ENCODE assay signal across 26 cellular contexts in the genomic region with DNA sequence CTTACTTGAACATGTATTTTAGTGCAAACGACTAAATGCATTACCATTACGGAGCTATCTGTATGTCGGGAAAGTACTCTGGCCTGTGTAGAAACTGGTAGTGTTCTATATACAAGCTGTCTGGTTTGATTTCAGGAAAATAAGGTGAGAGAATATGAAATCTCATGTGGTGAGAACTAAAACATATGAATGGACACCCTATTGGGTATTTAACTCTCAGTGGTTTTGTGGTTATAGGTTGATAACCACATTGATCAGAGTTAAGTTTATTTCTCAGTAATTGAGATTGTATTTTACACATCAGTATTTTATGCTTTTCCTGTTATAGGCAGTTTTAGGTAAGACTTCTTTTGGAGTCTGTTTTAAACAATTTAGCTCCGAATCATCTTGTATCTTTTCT. TPM values are rescaled to one million over a fixed set of nuclear protein-coding genes. Genes with fewer than 3 reads are reported as not detected.
DNase-seq lines count a peak whose midpoint lies in the region; ATAC-seq and TF ChIP-seq lines count a peak whose summit lies in the region.
"Had no signal": no experiment of that assay in that cellular context is flagged by ENCODE, and none has a peak within 500 bp of the region (broad histone marks: within the 10 kb centered on the region; RNA-seq: fewer than 3 reads in every experiment).

No MANE protein-coding gene starts in this region.

- H3K4me3 Mint-ChIP-seq in HFFc6 = no peak overlapping the region
- H3K4me3 Mint-ChIP-seq: activated CD4-positive, alpha-beta T cell treated with anti-CD3 and anti-CD28 coated beads, Interleukin-2, amount 10 ng/mL, durations not matched to agents 7 days and 5 days; activated naive CD8-positive, alpha-beta T cell treated with anti-CD3 and anti-CD28 coated beads, Interleukin-2, amount 10 ng/mL, durations not matched to agents 7 days and 5 days; activated T-helper 17 cell treated with anti-CD3 and anti-CD28 coated beads, Interleukin-2, amount 50 U/mL, for 72 hours; CD8-positive, alpha-beta T cell; immature natural killer cell; naive thymus-derived CD4-positive, alpha-beta T cell; stimulated activated naive CD8-positive, alpha-beta T cell treated with anti-CD3 and anti-CD28 coated beads, Interleukin-15, Interleukin-2, amounts not matched to agents 100 ng/mL and 50 ng/mL, for 24 hours had no signal

- no peaks in the 10 kb centered on the region for H3K27me3 Mint-ChIP-seq in HFFc6 (ENCODE audit: insufficient read depth)
- H3K27me3 Mint-ChIP-seq: activated CD4-positive, alpha-beta T cell treated with anti-CD3 and anti-CD28 coated beads, Interleukin-2, amount 10 ng/mL, durations not matched to agents 7 days and 5 days; activated naive CD8-positive, alpha-beta T cell treated with anti-CD3 and anti-CD28 coated beads, Interleukin-2, amount 10 ng/mL, durations not matched to agents 7 days and 5 days; activated T-helper 17 cell treated with anti-CD3 and anti-CD28 coated beads, Interleukin-2, amount 50 U/mL, for 72 hours; stimulated activated naive CD8-positive, alpha-beta T cell treated with anti-CD3 and anti-CD28 coated beads, Interleukin-15, Interleukin-2, amounts not matched to agents 100 ng/mL and 50 ng/mL, for 24 hours had no signal

- DNase-seq in activated CD8-positive, alpha-beta memory T cell treated with anti-CD3 and anti-CD28 coated beads for 24 hours = no peak
- no peak for DNase-seq in HFFc6
- no peak for DNase-seq in effector CD8-positive, alpha-beta T cell (lab: John Stamatoyannopoulos, UW)
- DNase-seq: activated CD4-positive, alpha-beta T cell treated with anti-CD3 and anti-CD28 coated beads, Interleukin-2, amount 10 ng/mL, durations not matched to agents 7 days and 5 days; activated naive CD8-positive, alpha-beta T cell treated with anti-CD3 and anti-CD28 coated beads, Interleukin-2, amount 10 ng/mL, durations not matched to agents 7 days and 5 days; CD8-positive, alpha-beta T cell; cerebellar nuclear complex; immature natural killer cell; IMR-90; left lung; naive thymus-derived CD4-positive, alpha-beta T cell; NCI-H1105; NCI-H2029; NCI-H2227 treated with DMSO at 0.1 percent for 48 hours; NCI-H774; right cardiac atrium; thyroid gland; WERI-Rb-1 had no signal

- no peaks in the 10 kb centered on the region for H3K4me1 Mint-ChIP-seq in HFFc6 (ENCODE audit: low read depth)
- H3K4me1 Mint-ChIP-seq: activated CD4-positive, alpha-beta T cell treated with anti-CD3 and anti-CD28 coated beads, Interleukin-2, amount 10 ng/mL, durations not matched to agents 7 days and 5 days; activated naive CD8-positive, alpha-beta T cell treated with anti-CD3 and anti-CD28 coated beads, Interleukin-2, amount 10 ng/mL, durations not matched to agents 7 days and 5 days; activated T-helper 17 cell treated with anti-CD3 and anti-CD28 coated beads, Interleukin-2, amount 50 U/mL, for 72 hours; immature natural killer cell; naive thymus-derived CD4-positive, alpha-beta T cell had no signal

- H3K9me3 Mint-ChIP-seq in HFFc6 = peaks cover 21% of the 10 kb centered on the region
- H3K9me3 Mint-ChIP-seq: activated CD4-positive, alpha-beta T cell treated with anti-CD3 and anti-CD28 coated beads, Interleukin-2, amount 10 ng/mL, durations not matched to agents 7 days and 5 days; activated naive CD8-positive, alpha-beta T cell treated with anti-CD3 and anti-CD28 coated beads, Interleukin-2, amount 10 ng/mL, durations not matched to agents 7 days and 5 days; CD8-positive, alpha-beta T cell; stimulated activated naive CD8-positive, alpha-beta T cell treated with anti-CD3 and anti-CD28 coated beads, Interleukin-15, Interleukin-2, amounts not matched to agents 100 ng/mL and 50 ng/mL, for 24 hours had no signal

- no peaks in the 10 kb centered on the region; the same call in 1 of the 2 replicates for H3K36me3 Mint-ChIP-seq in HFFc6 (ENCODE audit: low read depth)
- H3K36me3 Mint-ChIP-seq: activated naive CD8-positive, alpha-beta T cell treated with anti-CD3 and anti-CD28 coated beads, Interleukin-2, amount 10 ng/mL, durations not matched to agents 7 days and 5 days; CD8-positive, alpha-beta T cell; immature natural killer cell; naive thymus-derived CD4-positive, alpha-beta T cell had no signal

- H3K27ac Mint-ChIP-seq in HFFc6 = no peak overlapping the region
- H3K27ac Mint-ChIP-seq: activated CD4-positive, alpha-beta T cell treated with anti-CD3 and anti-CD28 coated beads, Interleukin-2, amount 10 ng/mL, durations not matched to agents 7 days and 5 days; activated naive CD8-positive, alpha-beta T cell treated with anti-CD3 and anti-CD28 coated beads, Interleukin-2, amount 10 ng/mL, durations not matched to agents 7 days and 5 days; activated T-helper 17 cell treated with anti-CD3 and anti-CD28 coated beads, Interleukin-2, amount 50 U/mL, for 72 hours; CD8-positive, alpha-beta T cell; immature natural killer cell; naive thymus-derived CD4-positive, alpha-beta T cell; stimulated activated naive CD8-positive, alpha-beta T cell treated with anti-CD3 and anti-CD28 coated beads, Interleukin-15, Interleukin-2, amounts not matched to agents 100 ng/mL and 50 ng/mL, for 24 hours had no signal

- no peak for TF ChIP-seq CTCF in HFFc6 (IDR thresholded peaks at IDR 0.05)

- peak; percentile 53 for ATAC-seq in GM18868 (IDR thresholded peaks at IDR 0.05; ENCODE audit: unreplicated experiment)
- peak; percentile 79 for ATAC-seq in GM21381 (IDR thresholded peaks at IDR 0.05; ENCODE audit: unreplicated experiment)
- ATAC-seq in HG03095 (IDR thresholded peaks at IDR 0.05; ENCODE audit: unreplicated experiment) = peak; percentile 60
- ATAC-seq in GM19023 (IDR thresholded peaks at IDR 0.05; ENCODE audit: unreplicated experiment) = no peak
- ATAC-seq: activated T-helper 17 cell treated with anti-CD3 and anti-CD28 coated beads, Interleukin-2, amount 50 U/mL, for 72 hours; CD8-positive, alpha-beta T cell; left lung; naive thymus-derived CD4-positive, alpha-beta T cell; right cardiac atrium had no signal

RNA-seq across cellular contexts. Expression of gene ANO5, which starts 10.4 kb away (rescaled TPM):
- not detected for total RNA-seq in HFFc6 (2021; fragmentation: NEBNext Ultra II Directional; extraction: Animal tissue kit (Norgen Biotek cat#: 25700))
- total RNA-seq: CD8-positive, alpha-beta T cell; IMR-90; OCI-LY7; osteocyte had no signal
